In genomic region chr14:76755610-76756390, GRCh38 we compare ENCODE assay signal across 21 cellular contexts.
DNase-seq lines count a peak whose midpoint lies in the region; ATAC-seq and TF ChIP-seq lines count a peak whose summit lies in the region.
"Had no signal": no experiment of that assay in that cellular context is flagged by ENCODE, and none has a peak within 500 bp of the region (broad histone marks: within the 10 kb centered on the region; RNA-seq: fewer than 3 reads in every experiment).

No MANE protein-coding gene starts in this region.

- peaks cover 7% of the 10 kb centered on the region for H3K4me1 ChIP-seq in parathyroid adenoma

- H3K27me3 ChIP-seq in parathyroid adenoma (ENCODE audit: control insufficient read depth, insufficient read depth, low read length): no peaks in the 10 kb centered on the region

- no peak overlapping the region for H3K4me3 ChIP-seq in parathyroid adenoma (ENCODE audit: low read depth, low read length)
- H3K4me3 ChIP-seq: GM23248 had no signal

- no peaks in the 10 kb centered on the region for H3K9me3 ChIP-seq in parathyroid adenoma (ENCODE audit: control insufficient read depth, low read length)

- peak overlapping the region; percentile 49 for H2AFZ ChIP-seq in parathyroid adenoma
- H2AFZ ChIP-seq: GM23248 had no signal

- H3K36me3 ChIP-seq in parathyroid adenoma (ENCODE audit: control insufficient read depth, insufficient read depth, low read length): no peaks in the 10 kb centered on the region

- no peak for ATAC-seq in GM18858 (IDR thresholded peaks at IDR 0.05; ENCODE audit: unreplicated experiment)
- ATAC-seq: PC-3 had no signal

- DNase-seq in NCI-H2171 treated with DMSO at 0.1 percent for 48 hours (lab: John Stamatoyannopoulos, UW) (peak; percentile 38), NCI-H2171 (lab: John Stamatoyannopoulos, UW) (no peak), NCI-H1694 treated with DMSO at 0.1 percent for 48 hours (lab: John Stamatoyannopoulos, UW) (peak; percentile 82), middle frontal gyrus (ENCODE audit: extremely low spot score, low spot score) (peak; percentile 29), GM19238 (ENCODE audit: insufficient read length, low spot score) (no peak), DMS114 treated with DMSO at 0.1 percent for 48 hours (lab: John Stamatoyannopoulos, UW; ENCODE audit: unreplicated experiment) (no peak)
- DNase-seq: 8988T, EL, GF-D8, GM23248, H9, HFFc6, Kasumi-1, NCI-H1417 treated with DMSO at 0.1 percent for 48 hours, NCI-H2029, NCI-H446, NCI-H526, PC-3, SHP77 had no signal

- H3K9ac ChIP-seq in parathyroid adenoma: no peak overlapping the region
- H3K9ac ChIP-seq: GM23248 had no signal

- H3K79me2 ChIP-seq in parathyroid adenoma: no peaks in the 10 kb centered on the region

- H3K4me2 ChIP-seq in parathyroid adenoma (ENCODE audit: low read length): no peak overlapping the region

- no peak overlapping the region for H3K27ac ChIP-seq in parathyroid adenoma
- H3K27ac ChIP-seq: GM23248 had no signal

- no peak for TF ChIP-seq CTCF in parathyroid adenoma (IDR thresholded peaks at IDR 0.05)

Comparison
In these comparisons a context has a peak if more than half of its experiments do, and no peak if none do; other contexts are left out.
1. DNase-seq: peak in NCI-H2171 treated with DMSO at 0.1 percent for 48 hours (single experiment), NCI-H1694 treated with DMSO at 0.1 percent for 48 hours (single experiment) and middle frontal gyrus (single experiment); none in NCI-H2171 (single experiment), GM19238 (single experiment) and DMS114 treated with DMSO at 0.1 percent for 48 hours (single experiment).